ENCODE assay signal across 29 cellular contexts in the genomic region with DNA sequence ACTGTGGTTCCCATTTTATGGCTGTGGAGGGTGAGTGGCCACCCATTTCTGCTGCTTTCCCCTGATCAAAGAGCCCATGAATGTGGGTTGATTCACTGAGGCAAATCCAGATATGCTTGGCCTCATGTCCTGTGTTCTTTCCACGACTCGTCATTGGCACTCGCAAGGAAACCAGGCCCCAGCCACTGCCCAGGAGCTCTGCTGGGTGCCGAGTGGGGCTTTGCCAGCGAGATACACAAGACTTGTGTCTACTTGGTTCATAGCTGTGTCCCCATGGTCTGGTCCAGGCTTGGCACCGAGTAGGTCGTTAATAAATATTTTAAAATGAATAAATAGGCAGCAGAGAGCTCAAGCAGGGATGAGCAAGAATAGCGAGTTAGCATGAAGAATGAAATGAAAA.
"Had no signal": no experiment of that assay in that cellular context is flagged by ENCODE, and none has a peak within 500 bp of the region (broad histone marks: within the 10 kb centered on the region; RNA-seq: fewer than 3 reads in every experiment).

No MANE protein-coding gene starts in this region.

- H3K4me3 ChIP-seq: PC-9 had no signal

- H2AFZ ChIP-seq: PC-9 had no signal

- H3K36me3 ChIP-seq: WERI-Rb-1 had no signal

- H3K27ac ChIP-seq: PC-9, RWPE1, WERI-Rb-1 had no signal

- ATAC-seq: activated CD8-positive, alpha-beta memory T cell treated with anti-CD3 and anti-CD28 coated beads, Interleukin-2, amount 10 ng/mL, durations not matched to agents 7 days and 5 days; activated naive CD8-positive, alpha-beta T cell treated with anti-CD3 and anti-CD28 coated beads, Interleukin-2, amount 50 U/mL, for 24 hours; Right ventricle myocardium inferior had no signal

- DNase-seq: activated CD4-positive, alpha-beta memory T cell treated with anti-CD3 and anti-CD28 coated beads, Interleukin-2, amount 10 ng/mL, durations not matched to agents 7 days and 5 days; activated CD4-positive, alpha-beta T cell treated with anti-CD3 and anti-CD28 coated beads for 1 hour; activated CD4-positive, alpha-beta T cell treated with anti-CD3 and anti-CD28 coated beads for 48 hours; activated CD4-positive, CD25-positive, alpha-beta regulatory T cell; activated CD8-positive, alpha-beta memory T cell treated with anti-CD3 and anti-CD28 coated beads for 24 hours; activated CD8-positive, alpha-beta memory T cell treated with anti-CD3 and anti-CD28 coated beads, Interleukin-2, amount 10 ng/mL, durations not matched to agents 7 days and 5 days; activated CD8-positive, alpha-beta memory T cell treated with anti-CD3 and anti-CD28 coated beads, Interleukin-2, amount 50 U/mL, for 48 hours; activated effector memory CD4-positive, alpha-beta T cell treated with Interleukin-2 at 50 U/mL for 16 hours; activated naive CD4-positive, alpha-beta T cell treated with anti-CD3 and anti-CD28 coated beads, Interleukin-2, amount 10 ng/mL, durations not matched to agents 7 days and 5 days; activated naive CD8-positive, alpha-beta T cell treated with anti-CD3 and anti-CD28 coated beads, Interleukin-2, amount 50 U/mL, for 24 hours; activated T-cell treated with anti-CD3 and anti-CD28 coated beads, Interleukin-2, amount 50 U/mL, for 48 hours; anterior cingulate cortex; caudate nucleus; NCI-H1105 treated with DMSO at 0.1 percent for 48 hours; NCI-H1436; NCI-H1930; NCI-H2081 treated with DMSO at 0.1 percent for 48 hours; NCI-H510A; NCI-H748 treated with DMSO at 0.1 percent for 48 hours; NK-92 treated with Interleukin-12 subunit alpha and Interleukin-12 subunit beta, amount 100 ng/mL, for 24 hours; PC-9; SIG-M5; SW 1271; T-helper 1 cell; T-helper 2 cell; T-helper 9 cell; WERI-Rb-1 had no signal

- H3K4me2 ChIP-seq: PC-9 had no signal
